In genomic region chr9:71853084-71853483, GRCh38 we compare ENCODE assay signal across 20 cellular contexts. TPM values are rescaled to one million over a fixed set of nuclear protein-coding genes. Genes with fewer than 3 reads are reported as not detected.
DNase-seq lines count a peak whose midpoint lies in the region; ATAC-seq and TF ChIP-seq lines count a peak whose summit lies in the region.
"Had no signal": no experiment of that assay in that cellular context is flagged by ENCODE, and none has a peak within 500 bp of the region (broad histone marks: within the 10 kb centered on the region; RNA-seq: fewer than 3 reads in every experiment).

No MANE protein-coding gene starts in this region.

- H3K4me3 Mint-ChIP-seq in activated CD4-positive, alpha-beta T cell treated with anti-CD3 and anti-CD28 coated beads for 36 hours: no peak overlapping the region
- no peak overlapping the region for H3K4me3 Mint-ChIP-seq in activated naive CD8-positive, alpha-beta T cell
- H3K4me3 Mint-ChIP-seq in activated naive CD8-positive, alpha-beta T cell treated with anti-CD3 and anti-CD28 coated beads for 36 hours: no peak overlapping the region
- no peak overlapping the region for H3K4me3 Mint-ChIP-seq in stimulated activated naive CD8-positive, alpha-beta T cell treated with anti-CD3 and anti-CD28 coated beads, Interleukin-15, amount 100 ng/mL, for 72 hours

- no peak for TF ChIP-seq CTCF in foreskin keratinocyte (conservative IDR thresholded peaks at IDR 0.05)

- no peaks in the 10 kb centered on the region for H3K27me3 ChIP-seq in foreskin keratinocyte

- no peaks in the 10 kb centered on the region for H3K9me3 Mint-ChIP-seq in activated CD4-positive, alpha-beta T cell treated with anti-CD3 and anti-CD28 coated beads for 36 hours (ENCODE audit: low read depth)
- H3K9me3 Mint-ChIP-seq in activated naive CD8-positive, alpha-beta T cell (ENCODE audit: low read depth): no peaks in the 10 kb centered on the region
- peaks cover 1% of the 10 kb centered on the region for H3K9me3 Mint-ChIP-seq in activated naive CD8-positive, alpha-beta T cell treated with anti-CD3 and anti-CD28 coated beads for 36 hours
- peaks cover 0 to 7% of the 10 kb centered on the region in 2 donors for H3K9me3 Mint-ChIP-seq in stimulated activated naive CD8-positive, alpha-beta T cell treated with anti-CD3 and anti-CD28 coated beads, Interleukin-15, amount 100 ng/mL, for 72 hours

- DNase-seq in activated CD4-positive, alpha-beta T cell treated with anti-CD3 and anti-CD28 coated beads for 36 hours: no peak
- DNase-seq in activated CD4-positive, alpha-beta T cell treated with anti-CD3 and anti-CD28 coated beads for 4 hours: no peak
- DNase-seq in activated naive CD8-positive, alpha-beta T cell treated with anti-CD3 and anti-CD28 coated beads for 36 hours: no peak
- no peak for DNase-seq in foreskin keratinocyte
- no peak for DNase-seq in stimulated activated naive CD8-positive, alpha-beta T cell treated with anti-CD3 and anti-CD28 coated beads, Interleukin-15, amount 100 ng/mL, for 72 hours
- no peak for DNase-seq in foreskin melanocyte
- DNase-seq: Calu3, DMS79 treated with DMSO at 0.1 percent for 48 hours, H7, NCI-H1092 treated with DMSO at 0.1 percent for 48 hours, NCI-H1436, NCI-H187, NCI-H2081 treated with DMSO at 0.1 percent for 48 hours, NCI-H2171 treated with DMSO at 0.1 percent for 48 hours, NCI-H345, NCI-H524, NCI-H774, SIG-M5 had no signal

- peaks cover 2% of the 10 kb centered on the region for H3K36me3 Mint-ChIP-seq in activated CD4-positive, alpha-beta T cell treated with anti-CD3 and anti-CD28 coated beads for 36 hours (ENCODE audit: low read depth)
- H3K36me3 Mint-ChIP-seq in activated naive CD8-positive, alpha-beta T cell: peaks cover 2% of the 10 kb centered on the region
- peaks cover 3% of the 10 kb centered on the region for H3K36me3 Mint-ChIP-seq in activated naive CD8-positive, alpha-beta T cell treated with anti-CD3 and anti-CD28 coated beads for 36 hours

- H3K4me1 ChIP-seq in foreskin keratinocyte: peaks cover 4% of the 10 kb centered on the region

- H3K27ac Mint-ChIP-seq in activated CD4-positive, alpha-beta T cell treated with anti-CD3 and anti-CD28 coated beads for 36 hours: no peak overlapping the region
- peak overlapping the region; percentile 56 for H3K27ac Mint-ChIP-seq in activated naive CD8-positive, alpha-beta T cell
- H3K27ac Mint-ChIP-seq in activated naive CD8-positive, alpha-beta T cell treated with anti-CD3 and anti-CD28 coated beads for 36 hours: no peak overlapping the region
- H3K27ac Mint-ChIP-seq in stimulated activated naive CD8-positive, alpha-beta T cell treated with anti-CD3 and anti-CD28 coated beads, Interleukin-15, amount 100 ng/mL, for 72 hours: no peak overlapping the region

- intact Hi-C loops in activated CD4-positive, alpha-beta T cell treated with anti-CD3 and anti-CD28 coated beads for 36 hours (cut with DNase I, micrococcal nuclease): loop anchor here (1.0 to 10.0 kb wide), 2 partner anchors 58 to 68 kb away; partner anchors contain the start of genes ABHD17B (in 1 of the 2) and C9orf85 (in 1 of the 2)

- H3K27me3 Mint-ChIP-seq in activated CD4-positive, alpha-beta T cell treated with anti-CD3 and anti-CD28 coated beads for 36 hours: no peaks in the 10 kb centered on the region
- H3K27me3 Mint-ChIP-seq in activated naive CD8-positive, alpha-beta T cell: no peaks in the 10 kb centered on the region
- no peaks in the 10 kb centered on the region for H3K27me3 Mint-ChIP-seq in activated naive CD8-positive, alpha-beta T cell treated with anti-CD3 and anti-CD28 coated beads for 36 hours
- H3K27me3 Mint-ChIP-seq in stimulated activated naive CD8-positive, alpha-beta T cell treated with anti-CD3 and anti-CD28 coated beads, Interleukin-15, amount 100 ng/mL, for 72 hours: no peaks in the 10 kb centered on the region

- peaks cover 14% of the 10 kb centered on the region for H3K4me1 Mint-ChIP-seq in activated CD4-positive, alpha-beta T cell treated with anti-CD3 and anti-CD28 coated beads for 36 hours
- peaks cover 5% of the 10 kb centered on the region for H3K4me1 Mint-ChIP-seq in activated naive CD8-positive, alpha-beta T cell (ENCODE audit: low read depth)
- H3K4me1 Mint-ChIP-seq in activated naive CD8-positive, alpha-beta T cell treated with anti-CD3 and anti-CD28 coated beads for 36 hours: peaks cover 6% of the 10 kb centered on the region
- H3K4me1 Mint-ChIP-seq in stimulated activated naive CD8-positive, alpha-beta T cell treated with anti-CD3 and anti-CD28 coated beads, Interleukin-15, amount 100 ng/mL, for 72 hours: peaks cover 8% of the 10 kb centered on the region

- ATAC-seq in activated CD4-positive, alpha-beta T cell treated with anti-CD3 and anti-CD28 coated beads for 36 hours: peak; percentile 92
- ATAC-seq in foreskin keratinocyte (peak; percentile 63), HG03175 (IDR thresholded peaks at IDR 0.05; ENCODE audit: unreplicated experiment) (no peak)
- ATAC-seq in stimulated activated naive CD8-positive, alpha-beta T cell treated with anti-CD3 and anti-CD28 coated beads, Interleukin-15, amount 100 ng/mL, for 72 hours: peak; percentile 66

- no peak overlapping the region for H3K27ac ChIP-seq in foreskin keratinocyte

- POLR2A ChIA-PET in activated CD4-positive, alpha-beta T cell treated with anti-CD3 and anti-CD28 coated beads for 36 hours (lab: Charles Lee): no interaction called here

- CTCF ChIA-PET in activated CD4-positive, alpha-beta T cell treated with anti-CD3 and anti-CD28 coated beads for 36 hours (lab: Charles Lee): interaction anchor here (0.6 kb wide), 1 partner anchor 51 kb away, joined by 3 read pairs; no protein-coding TSS in a partner anchor

RNA-seq across cellular contexts. Expression of gene ABHD17B, which starts 57.9 kb away (rescaled TPM):
- 10 to 100 TPM in 1 of 2 experiments, 1 to 10 TPM in 1; 9.1 to 13.3 TPM for total RNA-seq in activated CD4-positive, alpha-beta T cell treated with anti-CD3 and anti-CD28 coated beads for 36 hours
- total RNA-seq in activated naive CD8-positive, alpha-beta T cell treated with anti-CD3 and anti-CD28 coated beads for 36 hours: 10 to 100 TPM; 14.8 to 15.5 TPM
- total RNA-seq in foreskin keratinocyte: 15.4 and 15.5 TPM in 2 replicates
- 5.4 and 7.1 TPM in 2 replicates for polyA plus RNA-seq in foreskin keratinocyte

RNA-seq across cellular contexts. Expression of gene C9orf85, which starts 58.4 kb away (rescaled TPM):
- 10 to 100 TPM; 10.2 to 10.4 TPM for total RNA-seq in activated CD4-positive, alpha-beta T cell treated with anti-CD3 and anti-CD28 coated beads for 36 hours
- 10 to 100 TPM; 13.1 to 13.2 TPM for total RNA-seq in activated naive CD8-positive, alpha-beta T cell treated with anti-CD3 and anti-CD28 coated beads for 36 hours
- 9.1 and 9.7 TPM in 2 replicates for total RNA-seq in foreskin keratinocyte
- polyA plus RNA-seq in foreskin keratinocyte: 7.8 and 9.5 TPM in 2 replicates
